Comparison of ENCODE assay signal across 8 cellular contexts in the genomic region with DNA sequence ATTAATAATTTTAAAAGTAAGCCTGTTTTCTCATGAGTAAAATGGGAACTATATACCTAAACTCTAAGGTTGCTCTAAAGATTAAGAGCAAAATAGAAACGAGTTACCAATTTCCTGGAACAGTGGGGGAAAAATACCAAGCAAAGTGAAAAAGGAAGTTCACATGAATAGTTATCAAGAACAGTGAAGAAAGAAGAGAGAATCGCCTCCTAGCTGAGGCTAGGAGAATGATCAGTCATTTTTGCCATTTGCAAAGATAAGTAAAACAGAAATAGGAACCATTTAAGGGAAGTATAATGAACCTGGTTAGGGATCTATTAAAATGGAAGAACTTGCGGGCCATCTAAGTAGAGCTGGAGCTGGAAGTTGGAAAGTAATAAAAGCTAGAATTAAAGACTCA. TPM values are rescaled to one million over a fixed set of nuclear protein-coding genes. Genes with fewer than 3 reads are reported as not detected.
DNase-seq lines count a peak whose midpoint lies in the region; ATAC-seq lines count a peak whose summit lies in the region.

No MANE protein-coding gene starts in this region.

- peaks cover 37% of the 10 kb centered on the region for H3K4me1 Mint-ChIP-seq in T-helper 1 cell treated with Interleukin-12 subunit alpha and Interleukin-12 subunit beta and Interleukin-4 antibody, amounts not matched to agents 30 μg/mL and 1 μg/mL, for 36 hours (ENCODE audit: low read depth)
- H3K4me1 Mint-ChIP-seq in naive B cell = peaks cover 17 to 34% (median 21%) of the 10 kb centered on the region in 3 donors

- peak; percentile 37 for DNase-seq in naive B cell
- no peak for DNase-seq in activated CD8-positive, alpha-beta memory T cell treated with anti-CD3 and anti-CD28 coated beads for 24 hours
- no peak for DNase-seq in medulla oblongata (ENCODE audit: extremely low spot score)

- H3K27ac Mint-ChIP-seq in T-helper 1 cell treated with Interleukin-12 subunit alpha and Interleukin-12 subunit beta and Interleukin-4 antibody, amounts not matched to agents 30 μg/mL and 1 μg/mL, for 36 hours = peak overlapping the region; percentile 78
- H3K27ac Mint-ChIP-seq in naive B cell = peak overlapping the region in 5 of 6 donors; percentile 29 to 86 (median 55)

- peaks cover 13% of the 10 kb centered on the region for H3K27me3 Mint-ChIP-seq in T-helper 1 cell treated with Interleukin-12 subunit alpha and Interleukin-12 subunit beta and Interleukin-4 antibody, amounts not matched to agents 30 μg/mL and 1 μg/mL, for 36 hours (ENCODE audit: low read depth)
- no peaks in the 10 kb centered on the region for H3K27me3 Mint-ChIP-seq in naive B cell

- H3K9me3 Mint-ChIP-seq in T-helper 1 cell treated with Interleukin-12 subunit alpha and Interleukin-12 subunit beta and Interleukin-4 antibody, amounts not matched to agents 30 μg/mL and 1 μg/mL, for 36 hours = peaks cover 9% of the 10 kb centered on the region
- peaks cover 0 to 5% (median under 1%) of the 10 kb centered on the region in 7 donors for H3K9me3 Mint-ChIP-seq in naive B cell

- H3K4me3 Mint-ChIP-seq in T-helper 1 cell treated with Interleukin-12 subunit alpha and Interleukin-12 subunit beta and Interleukin-4 antibody, amounts not matched to agents 30 μg/mL and 1 μg/mL, for 36 hours = no peak overlapping the region
- peak overlapping the region in 6 of 8 donors; percentile 12 to 64 (median 40) for H3K4me3 Mint-ChIP-seq in naive B cell

- ATAC-seq in GM18858 (IDR thresholded peaks at IDR 0.05; ENCODE audit: unreplicated experiment) (peak; percentile 89), HG03095 (IDR thresholded peaks at IDR 0.05; ENCODE audit: unreplicated experiment) (peak; percentile 51), naive B cell (ENCODE audit: low read depth in 2 of 2) (peak; percentile 93 to 95), HG03135 (IDR thresholded peaks at IDR 0.05; ENCODE audit: unreplicated experiment) (no peak), HG03045 (IDR thresholded peaks at IDR 0.05; ENCODE audit: unreplicated experiment) (no peak)

- peaks cover 5% of the 10 kb centered on the region for H3K36me3 Mint-ChIP-seq in T-helper 1 cell treated with Interleukin-12 subunit alpha and Interleukin-12 subunit beta and Interleukin-4 antibody, amounts not matched to agents 30 μg/mL and 1 μg/mL, for 36 hours (ENCODE audit: low read depth)
- peaks cover 0 to 5% of the 10 kb centered on the region in 2 donors for H3K36me3 Mint-ChIP-seq in naive B cell

RNA-seq across cellular contexts. Expression of a gene that starts 50.7 kb away (rescaled TPM):
- under 1 TPM in 2 of 6 donors, not detected in 4; 0.45 to 0.73 TPM for polyA plus RNA-seq in naive B cell (ENCODE audit: low read depth in 6 of 6)

Comparison
In these comparisons a context has a peak if more than half of its experiments do, and no peak if none do; other contexts are left out.
1. ATAC-seq: peak in GM18858 (single experiment), HG03095 (single experiment) and naive B cell (2 of 2); none in HG03135 (single experiment) and HG03045 (single experiment).